ENCODE assay signal across 15 cellular contexts in the genomic region with DNA sequence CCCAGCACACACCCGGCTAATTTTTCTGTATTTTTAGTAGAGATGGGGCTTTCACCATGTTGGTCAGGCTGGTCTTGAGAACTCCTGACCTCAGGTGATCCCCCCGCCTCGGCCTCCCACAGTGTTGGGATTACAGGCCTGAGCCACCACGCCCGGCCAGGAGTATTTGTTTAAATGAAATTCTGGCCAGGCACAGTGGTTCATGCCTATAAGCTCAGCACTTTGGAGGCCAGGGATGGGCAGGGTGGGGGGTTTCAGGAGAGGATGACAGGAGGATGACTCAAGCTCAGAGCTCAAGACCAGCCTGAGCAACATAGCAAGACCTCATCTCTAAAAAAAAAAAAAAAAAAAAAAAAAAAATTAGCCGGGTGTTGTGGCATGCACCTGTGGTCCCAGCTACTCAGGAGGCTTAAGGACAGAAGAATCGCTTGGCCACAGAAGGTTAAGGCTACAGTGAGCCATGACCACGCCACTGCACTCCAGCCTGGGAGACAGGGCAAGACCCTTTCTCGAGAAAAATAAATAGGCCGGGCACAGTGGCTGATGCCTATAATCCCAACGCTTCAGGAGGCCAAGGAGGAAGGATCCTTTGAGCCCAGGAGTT. TPM values are rescaled to one million over a fixed set of nuclear protein-coding genes. Genes with fewer than 3 reads are reported as not detected.
DNase-seq lines count a peak whose midpoint lies in the region; ATAC-seq, FAIRE-seq and TF ChIP-seq lines count a peak whose summit lies in the region.
"Had no signal": no experiment of that assay in that cellular context is flagged by ENCODE, and none has a peak within 500 bp of the region (broad histone marks: within the 10 kb centered on the region; RNA-seq: fewer than 3 reads in every experiment).

No MANE protein-coding gene starts in this region.

- H3K79me2 ChIP-seq in HepG2 (ENCODE audit: insufficient read depth, low read length), result no peaks in the 10 kb centered on the region

- TF ChIP-seq RAD21 in HepG2 (CRISPR knock-in tag; IDR thresholded peaks at IDR 0.05), result no peak

- no peak for TF ChIP-seq POLR2A in HepG2 (IDR thresholded peaks at IDR 0.05; ENCODE audit: insufficient read depth in 1 of 2, low read depth in 2 of 2, low read length in 2 of 2)

- H4K20me1 ChIP-seq in HepG2 (ENCODE audit: insufficient read depth, low read length), result no peaks in the 10 kb centered on the region

- H3K27me3 ChIP-seq in brain microvascular endothelial cell (replicated peaks), result no peaks in the 10 kb centered on the region
- H3K27me3 ChIP-seq in HepG2 (ENCODE audit: control insufficient read depth in 1 of 2, insufficient read depth in 2 of 2, low read length in 2 of 2), result no peaks in the 10 kb centered on the region
- H3K27me3 ChIP-seq: ovary had no signal

- no peak for FAIRE-seq in HepG2 (lab: Jason Lieb, UNC)
- FAIRE-seq: endometrium had no signal

- TF ChIP-seq CTCF in brain microvascular endothelial cell (IDR thresholded peaks at IDR 0.05; ENCODE audit: low read depth, low read length, missing control alignments) (no peak), HepG2 (CRISPR knock-in tag; IDR thresholded peaks at IDR 0.05) (no peak)

- 59% methylated on average over 10 of the region's 11 CpGs for WGBS in HepG2 (ENCODE audit: low lambda C conversion rate)

- H3K36me3 ChIP-seq in brain microvascular endothelial cell (replicated peaks) (peaks cover 21% of the 10 kb centered on the region), HepG2 (replicated peaks in 1 of 2; ENCODE audit: control insufficient read depth in 1 of 2, insufficient read depth in 2 of 2, low read length in 2 of 2) (peaks cover 3 to 10% of the 10 kb centered on the region in 2 experiments; a peak in 4 of 5 replicates)
- H3K36me3 ChIP-seq: ovary had no signal

- CTCF ChIA-PET in HepG2 (lab: Yijun Ruan, JAX; ENCODE audit: low intra/inter-chr PET ratio, low total read pairs), result no interaction called here

- DNase-seq in AG08396 (ENCODE audit: low spot score), result peak; percentile 58
- DNase-seq in HT1080 (ENCODE audit: low read depth), result peak; percentile 94
- DNase-seq in brain microvascular endothelial cell, result peak; percentile 62
- peak; percentile 28 for DNase-seq in HepG2 (ENCODE audit: low spot score)
- DNase-seq in NCI-H1417 (lab: John Stamatoyannopoulos, UW), result no peak
- DNase-seq in NCI-H2196 (lab: John Stamatoyannopoulos, UW; ENCODE audit: unreplicated experiment), result no peak
- no peak for DNase-seq in anterior cingulate cortex (lab: John Stamatoyannopoulos, UW)
- DNase-seq: activated naive CD8-positive, alpha-beta T cell treated with anti-CD3 and anti-CD28 coated beads for 36 hours; left cardiac atrium; NCI-H2171; ovary; SIG-M5; trophoblast cell had no signal

- ATAC-seq in HepG2 (no peak), HG02981 (IDR thresholded peaks at IDR 0.05; ENCODE audit: unreplicated experiment) (no peak)

- TF ChIP-seq EP300 in HepG2 (IDR thresholded peaks at IDR 0.05; ENCODE audit: low read depth in 2 of 2, low read length in 2 of 2) (no peak), HepG2 (CRISPR knock-in tag; IDR thresholded peaks at IDR 0.05; ENCODE audit: borderline replicate concordance) (no peak)

- in situ Hi-C loops in brain microvascular endothelial cell (cut with HindIII; ENCODE audit: low pct_ligation_motif_present, low sequenced_read_pairs) (no loop called here), HepG2 (cut with HindIII; ENCODE audit: extremely low pct_ligation_motif_present, low pct_unique_long_range_greater_than_20kb) (no loop called here)

- H3K4me3 ChIP-seq in brain microvascular endothelial cell (ENCODE audit: low read depth, low read length) (no peak overlapping the region), HepG2 (replicated peaks in 1 of 3; ENCODE audit: insufficient read depth in 1 of 3, low read depth in 2 of 3, low read length in 3 of 3) (no peak overlapping the region)
- H3K4me3 ChIP-seq: ovary had no signal

- intact Hi-C loops in HepG2 (cut with micrococcal nuclease; ENCODE audit: unreplicated experiment), result no loop called here

- BruUV-seq in HepG2 (replicated peaks; lab: Mats Ljungman, UMichigan), result no TSS peak

- H3K9ac ChIP-seq in HepG2 (ENCODE audit: insufficient read depth, low read depth, low read length), result no peak overlapping the region

- H3K4me1 ChIP-seq in HepG2 (ENCODE audit: insufficient read depth, low read length), result no peaks in the 10 kb centered on the region

- no peak overlapping the region for H2AFZ ChIP-seq in HepG2 (ENCODE audit: low read length)

- H3K27ac ChIP-seq in brain microvascular endothelial cell, result no peak overlapping the region
- H3K27ac ChIP-seq in HepG2 (ENCODE audit: extremely low read length, insufficient read depth, low read length), result no peak overlapping the region
- H3K27ac ChIP-seq: ovary had no signal

- POLR2A ChIA-PET in HepG2 (lab: Yijun Ruan, JAX), result interaction anchor here (1.1 to 1.5 kb wide), 2 partner anchors 25 to 29 kb away, joined by 3 read pairs; a partner anchor contains a TSS

- no peak overlapping the region for H3K4me2 ChIP-seq in HepG2 (ENCODE audit: low read depth, low read length)

- no peaks in the 10 kb centered on the region for H3K9me3 ChIP-seq in HepG2 (ENCODE audit: low read length)
- H3K9me3 ChIP-seq: ovary had no signal

RNA-seq across cellular contexts. Expression of a gene that starts 8.2 kb away (rescaled TPM):
- total RNA-seq in HT1080 (2014; rRNA removed; shearing (Covaris generic)), result 0.57 TPM in 1 of 2 replicates, not detected in the other
- polyA plus RNA-seq in HT1080 (2015; cell fraction: cytosol; rRNA removed), result 0.52 TPM in 1 of 2 replicates, not detected in the other
- not detected in 2 replicates for polyA plus RNA-seq in HT1080 (2015; cell fraction: nucleus; rRNA removed)
- total RNA-seq in HepG2 (2016; rRNA removed; fragmentation: Illumina TruSeq; extraction: Trizol), result 0.13 and 0.29 TPM in 2 replicates
- total RNA-seq in HepG2 (2016; cell fraction: cytosol; rRNA removed; fragmentation: Illumina TruSeq; extraction: Trizol; ENCODE audit: low read depth), result not detected in 2 replicates
- total RNA-seq in HepG2 (2016; cell fraction: insoluble cytoplasmic fraction; rRNA removed; fragmentation: Illumina TruSeq; extraction: Trizol), result 0.30 TPM in 1 of 2 replicates, not detected in the other
- total RNA-seq in HepG2 (2016; cell fraction: membrane; rRNA removed; fragmentation: Illumina TruSeq; extraction: Trizol), result not detected in 2 replicates
- total RNA-seq in HepG2 (2016; cell fraction: nucleus; rRNA removed; fragmentation: Illumina TruSeq; extraction: Trizol), result not detected in 2 replicates
- polyA plus RNA-seq in HepG2 (2011; rRNA removed), result 0.91 and 1.9 TPM in 2 replicates
- polyA plus RNA-seq in HepG2 (2011; cell fraction: cytosol; rRNA removed), result 1.8 and 2.5 TPM in 2 replicates
- 1.9 and 2.8 TPM in 2 replicates for polyA plus RNA-seq in HepG2 (2011; cell fraction: nucleus; rRNA removed)
- 1.0 and 3.6 TPM in 2 replicates for polyA plus RNA-seq in HepG2 (2012)
- polyA plus RNA-seq in HepG2 (2016; cell fraction: cytosol; fragmentation: Illumina TruSeq; extraction: Trizol; ENCODE audit: low read depth), result not detected in 2 replicates
- not detected in 2 replicates for polyA plus RNA-seq in HepG2 (2016; cell fraction: insoluble cytoplasmic fraction; fragmentation: Illumina TruSeq; extraction: Trizol; ENCODE audit: low read depth)
- not detected in 2 replicates for polyA plus RNA-seq in HepG2 (2016; cell fraction: membrane; fragmentation: Illumina TruSeq; extraction: Trizol; ENCODE audit: low read depth)
- not detected in 2 replicates for polyA plus RNA-seq in HepG2 (2016; cell fraction: nucleus; fragmentation: Illumina TruSeq; extraction: Trizol; ENCODE audit: insufficient read depth, low read depth)
- 0.37 and 0.50 TPM in 2 replicates for polyA minus RNA-seq in HepG2 (2011; rRNA and poly(A)+ RNA removed; ENCODE audit: low replicate concordance)
- polyA minus RNA-seq in HepG2 (2011; cell fraction: cytosol; rRNA and poly(A)+ RNA removed), result not detected in 2 replicates
- 0.77 TPM in 1 of 2 replicates, not detected in the other for polyA minus RNA-seq in HepG2 (2011; cell fraction: nucleus; rRNA and poly(A)+ RNA removed)
- total RNA-seq: left cardiac atrium had no signal

RNA-seq across cellular contexts. Expression of a gene that starts 25.2 kb away (rescaled TPM):
- total RNA-seq in HT1080 (2014; rRNA removed; shearing (Covaris generic)), result 107 and 146 TPM in 2 replicates
- polyA plus RNA-seq in HT1080 (2015; cell fraction: cytosol; rRNA removed), result 209 and 210 TPM in 2 replicates
- polyA plus RNA-seq in HT1080 (2015; cell fraction: nucleus; rRNA removed), result 362 and 376 TPM in 2 replicates
- 34.3 and 82.3 TPM in 2 replicates for total RNA-seq in HepG2 (2016; rRNA removed; fragmentation: Illumina TruSeq; extraction: Trizol)
- 9.0 and 9.7 TPM in 2 replicates for total RNA-seq in HepG2 (2016; cell fraction: cytosol; rRNA removed; fragmentation: Illumina TruSeq; extraction: Trizol; ENCODE audit: low read depth)
- total RNA-seq in HepG2 (2016; cell fraction: insoluble cytoplasmic fraction; rRNA removed; fragmentation: Illumina TruSeq; extraction: Trizol), result 28.8 and 87.6 TPM in 2 replicates
- total RNA-seq in HepG2 (2016; cell fraction: membrane; rRNA removed; fragmentation: Illumina TruSeq; extraction: Trizol), result 25.3 and 25.9 TPM in 2 replicates
- total RNA-seq in HepG2 (2016; cell fraction: nucleus; rRNA removed; fragmentation: Illumina TruSeq; extraction: Trizol), result 82.3 and 93.1 TPM in 2 replicates
- 106 and 144 TPM in 2 replicates for polyA plus RNA-seq in HepG2 (2011; rRNA removed)
- 86.9 and 132 TPM in 2 replicates for polyA plus RNA-seq in HepG2 (2011; cell fraction: cytosol; rRNA removed)
- polyA plus RNA-seq in HepG2 (2011; cell fraction: nucleus; rRNA removed), result 169 and 200 TPM in 2 replicates
- polyA plus RNA-seq in HepG2 (2012), result 83.2 and 101 TPM in 2 replicates
- 16.8 and 17.5 TPM in 2 replicates for polyA plus RNA-seq in HepG2 (2016; cell fraction: cytosol; fragmentation: Illumina TruSeq; extraction: Trizol; ENCODE audit: low read depth)
- 32.3 and 40.2 TPM in 2 replicates for polyA plus RNA-seq in HepG2 (2016; cell fraction: insoluble cytoplasmic fraction; fragmentation: Illumina TruSeq; extraction: Trizol; ENCODE audit: low read depth)
- 25.6 and 28.2 TPM in 2 replicates for polyA plus RNA-seq in HepG2 (2016; cell fraction: membrane; fragmentation: Illumina TruSeq; extraction: Trizol; ENCODE audit: low read depth)
- 164 and 172 TPM in 2 replicates for polyA plus RNA-seq in HepG2 (2016; cell fraction: nucleus; fragmentation: Illumina TruSeq; extraction: Trizol; ENCODE audit: insufficient read depth, low read depth)
- 57.6 and 72.0 TPM in 2 replicates for polyA minus RNA-seq in HepG2 (2011; rRNA and poly(A)+ RNA removed; ENCODE audit: low replicate concordance)
- 40.4 and 44.8 TPM in 2 replicates for polyA minus RNA-seq in HepG2 (2011; cell fraction: cytosol; rRNA and poly(A)+ RNA removed)
- 23.2 and 25.9 TPM in 2 replicates for polyA minus RNA-seq in HepG2 (2011; cell fraction: nucleus; rRNA and poly(A)+ RNA removed)

RNA-seq across cellular contexts. Expression of a gene that starts 26.8 kb away (rescaled TPM):
- not detected in 2 replicates for total RNA-seq in HT1080 (2014; rRNA removed; shearing (Covaris generic))
- not detected in 2 replicates for polyA plus RNA-seq in HT1080 (2015; cell fraction: cytosol; rRNA removed)
- 0.34 TPM in 1 of 2 replicates, not detected in the other for polyA plus RNA-seq in HT1080 (2015; cell fraction: nucleus; rRNA removed)
- not detected in 2 replicates for total RNA-seq in HepG2 (2016; rRNA removed; fragmentation: Illumina TruSeq; extraction: Trizol)
- total RNA-seq in HepG2 (2016; cell fraction: cytosol; rRNA removed; fragmentation: Illumina TruSeq; extraction: Trizol; ENCODE audit: low read depth), result not detected in 2 replicates
- not detected in 2 replicates for total RNA-seq in HepG2 (2016; cell fraction: insoluble cytoplasmic fraction; rRNA removed; fragmentation: Illumina TruSeq; extraction: Trizol)
- total RNA-seq in HepG2 (2016; cell fraction: membrane; rRNA removed; fragmentation: Illumina TruSeq; extraction: Trizol), result 0.12 TPM in 1 of 2 replicates, not detected in the other
- not detected in 2 replicates for total RNA-seq in HepG2 (2016; cell fraction: nucleus; rRNA removed; fragmentation: Illumina TruSeq; extraction: Trizol)
- polyA plus RNA-seq in HepG2 (2011; rRNA removed), result 0.04 and 0.08 TPM in 2 replicates
- 0.04 and 0.11 TPM in 2 replicates for polyA plus RNA-seq in HepG2 (2011; cell fraction: cytosol; rRNA removed)
- 0.23 and 0.24 TPM in 2 replicates for polyA plus RNA-seq in HepG2 (2011; cell fraction: nucleus; rRNA removed)
- polyA plus RNA-seq in HepG2 (2012), result 0.19 TPM in 1 of 2 replicates, not detected in the other
- not detected in 2 replicates for polyA plus RNA-seq in HepG2 (2016; cell fraction: cytosol; fragmentation: Illumina TruSeq; extraction: Trizol; ENCODE audit: low read depth)
- polyA plus RNA-seq in HepG2 (2016; cell fraction: insoluble cytoplasmic fraction; fragmentation: Illumina TruSeq; extraction: Trizol; ENCODE audit: low read depth), result not detected in 2 replicates
- polyA plus RNA-seq in HepG2 (2016; cell fraction: membrane; fragmentation: Illumina TruSeq; extraction: Trizol; ENCODE audit: low read depth), result not detected in 2 replicates
- not detected in 2 replicates for polyA plus RNA-seq in HepG2 (2016; cell fraction: nucleus; fragmentation: Illumina TruSeq; extraction: Trizol; ENCODE audit: insufficient read depth, low read depth)
- 0.24 TPM in 1 of 2 replicates, not detected in the other for polyA minus RNA-seq in HepG2 (2011; rRNA and poly(A)+ RNA removed; ENCODE audit: low replicate concordance)
- polyA minus RNA-seq in HepG2 (2011; cell fraction: cytosol; rRNA and poly(A)+ RNA removed), result not detected in 2 replicates
- polyA minus RNA-seq in HepG2 (2011; cell fraction: nucleus; rRNA and poly(A)+ RNA removed), result not detected in 2 replicates

RNA-seq across cellular contexts. Expression of a gene that starts 29.3 kb away (rescaled TPM):
- 198 and 273 TPM in 2 replicates for total RNA-seq in HT1080 (2014; rRNA removed; shearing (Covaris generic))
- 167 and 232 TPM in 2 replicates for polyA plus RNA-seq in HT1080 (2015; cell fraction: cytosol; rRNA removed)
- polyA plus RNA-seq in HT1080 (2015; cell fraction: nucleus; rRNA removed), result 190 and 206 TPM in 2 replicates
- total RNA-seq in HepG2 (2016; rRNA removed; fragmentation: Illumina TruSeq; extraction: Trizol), result 167 and 176 TPM in 2 replicates
- 230 and 246 TPM in 2 replicates for total RNA-seq in HepG2 (2016; cell fraction: cytosol; rRNA removed; fragmentation: Illumina TruSeq; extraction: Trizol; ENCODE audit: low read depth)
- 165 and 193 TPM in 2 replicates for total RNA-seq in HepG2 (2016; cell fraction: insoluble cytoplasmic fraction; rRNA removed; fragmentation: Illumina TruSeq; extraction: Trizol)
- total RNA-seq in HepG2 (2016; cell fraction: membrane; rRNA removed; fragmentation: Illumina TruSeq; extraction: Trizol), result 237 and 254 TPM in 2 replicates
- 96.5 and 102 TPM in 2 replicates for total RNA-seq in HepG2 (2016; cell fraction: nucleus; rRNA removed; fragmentation: Illumina TruSeq; extraction: Trizol)
- polyA plus RNA-seq in HepG2 (2011; rRNA removed), result 139 and 164 TPM in 2 replicates
- polyA plus RNA-seq in HepG2 (2011; cell fraction: cytosol; rRNA removed), result 118 and 159 TPM in 2 replicates
- 330 and 345 TPM in 2 replicates for polyA plus RNA-seq in HepG2 (2011; cell fraction: nucleus; rRNA removed)
- polyA plus RNA-seq in HepG2 (2012), result 158 and 165 TPM in 2 replicates
- 324 and 380 TPM in 2 replicates for polyA plus RNA-seq in HepG2 (2016; cell fraction: cytosol; fragmentation: Illumina TruSeq; extraction: Trizol; ENCODE audit: low read depth)
- 326 and 339 TPM in 2 replicates for polyA plus RNA-seq in HepG2 (2016; cell fraction: insoluble cytoplasmic fraction; fragmentation: Illumina TruSeq; extraction: Trizol; ENCODE audit: low read depth)
- polyA plus RNA-seq in HepG2 (2016; cell fraction: membrane; fragmentation: Illumina TruSeq; extraction: Trizol; ENCODE audit: low read depth), result 331 and 356 TPM in 2 replicates
- polyA plus RNA-seq in HepG2 (2016; cell fraction: nucleus; fragmentation: Illumina TruSeq; extraction: Trizol; ENCODE audit: insufficient read depth, low read depth), result 298 and 326 TPM in 2 replicates
- 81.2 and 143 TPM in 2 replicates for polyA minus RNA-seq in HepG2 (2011; rRNA and poly(A)+ RNA removed; ENCODE audit: low replicate concordance)
- 66.1 and 82.4 TPM in 2 replicates for polyA minus RNA-seq in HepG2 (2011; cell fraction: cytosol; rRNA and poly(A)+ RNA removed)
- polyA minus RNA-seq in HepG2 (2011; cell fraction: nucleus; rRNA and poly(A)+ RNA removed), result 85.3 and 90.1 TPM in 2 replicates

RNA-seq across cellular contexts. Expression of a gene that starts 39.8 kb away (rescaled TPM):
- 4,284 and 5,930 TPM in 2 replicates for total RNA-seq in HT1080 (2014; rRNA removed; shearing (Covaris generic))
- polyA plus RNA-seq in HT1080 (2015; cell fraction: cytosol; rRNA removed), result 2,981 and 3,580 TPM in 2 replicates
- 518 and 527 TPM in 2 replicates for polyA plus RNA-seq in HT1080 (2015; cell fraction: nucleus; rRNA removed)
- 3,909 and 8,800 TPM in 2 replicates for total RNA-seq in HepG2 (2016; rRNA removed; fragmentation: Illumina TruSeq; extraction: Trizol)
- total RNA-seq in HepG2 (2016; cell fraction: cytosol; rRNA removed; fragmentation: Illumina TruSeq; extraction: Trizol; ENCODE audit: low read depth), result 89,971 and 90,879 TPM in 2 replicates
- 3,851 and 8,859 TPM in 2 replicates for total RNA-seq in HepG2 (2016; cell fraction: insoluble cytoplasmic fraction; rRNA removed; fragmentation: Illumina TruSeq; extraction: Trizol)
- 51,578 and 56,338 TPM in 2 replicates for total RNA-seq in HepG2 (2016; cell fraction: membrane; rRNA removed; fragmentation: Illumina TruSeq; extraction: Trizol)
- total RNA-seq in HepG2 (2016; cell fraction: nucleus; rRNA removed; fragmentation: Illumina TruSeq; extraction: Trizol), result 2,617 and 3,067 TPM in 2 replicates
- 2,513 and 2,721 TPM in 2 replicates for polyA plus RNA-seq in HepG2 (2011; rRNA removed)
- polyA plus RNA-seq in HepG2 (2011; cell fraction: cytosol; rRNA removed), result 2,416 and 4,778 TPM in 2 replicates
- polyA plus RNA-seq in HepG2 (2011; cell fraction: nucleus; rRNA removed), result 1,286 and 1,341 TPM in 2 replicates
- polyA plus RNA-seq in HepG2 (2012), result 3,171 and 4,080 TPM in 2 replicates
- polyA plus RNA-seq in HepG2 (2016; cell fraction: cytosol; fragmentation: Illumina TruSeq; extraction: Trizol; ENCODE audit: low read depth), result 183,517 and 194,436 TPM in 2 replicates
- 7,307 and 7,404 TPM in 2 replicates for polyA plus RNA-seq in HepG2 (2016; cell fraction: insoluble cytoplasmic fraction; fragmentation: Illumina TruSeq; extraction: Trizol; ENCODE audit: low read depth)
- polyA plus RNA-seq in HepG2 (2016; cell fraction: membrane; fragmentation: Illumina TruSeq; extraction: Trizol; ENCODE audit: low read depth), result 88,210 and 91,472 TPM in 2 replicates
- 7,073 and 8,244 TPM in 2 replicates for polyA plus RNA-seq in HepG2 (2016; cell fraction: nucleus; fragmentation: Illumina TruSeq; extraction: Trizol; ENCODE audit: insufficient read depth, low read depth)
- polyA minus RNA-seq in HepG2 (2011; rRNA and poly(A)+ RNA removed; ENCODE audit: low replicate concordance), result 1,399 and 2,171 TPM in 2 replicates
- polyA minus RNA-seq in HepG2 (2011; cell fraction: cytosol; rRNA and poly(A)+ RNA removed), result 634 and 932 TPM in 2 replicates
- 209 and 221 TPM in 2 replicates for polyA minus RNA-seq in HepG2 (2011; cell fraction: nucleus; rRNA and poly(A)+ RNA removed)

Comparison
In these comparisons a context has a peak if more than half of its experiments do, and no peak if none do; other contexts are left out.
1. DNase-seq: peak in AG08396 (single experiment), HT1080 (single experiment), brain microvascular endothelial cell (single experiment) and HepG2 (single experiment); none in NCI-H1417 (0 of 3), NCI-H2196 (single experiment) and anterior cingulate cortex (0 of 58).